Comparison of ENCODE assay signal across 8 cellular contexts in genomic region chr20:36064661-36065426, GRCh38.
DNase-seq lines count a peak whose midpoint lies in the region; ATAC-seq, FAIRE-seq and TF ChIP-seq lines count a peak whose summit lies in the region.

No MANE protein-coding gene starts in this region.

- no peaks in the 10 kb centered on the region for H3K36me3 ChIP-seq in CD8-positive, alpha-beta memory T cell (ENCODE audit: insufficient read depth, low read length)
- H3K36me3 ChIP-seq in endothelial cell of umbilical vein (ENCODE audit: control insufficient read depth in 2 of 2, extremely low read depth in 1 of 2, insufficient read depth in 2 of 2, low read length in 2 of 2): no peaks in the 10 kb centered on the region

- POLR2A ChIA-PET in CD8-positive, alpha-beta memory T cell (lab: Charles Lee): interaction anchor here (0.7 to 1.2 kb wide), 3 partner anchors 14 to 323 kb away, joined by 3 to 5 read pairs (median 3); partner anchors contain the start of genes RBM39 and SCAND1
- POLR2A ChIA-PET in endothelial cell of umbilical vein (lab: Charles Lee): interaction anchor here (0.9 to 1.4 kb wide), 4 partner anchors 15 to 35 kb away, joined by 3 to 6 read pairs (median 3); no protein-coding TSS in a partner anchor

- H3K27ac Mint-ChIP-seq in CD8-positive, alpha-beta memory T cell: peak overlapping the region in 7 of 8 donors; percentile 50 to 91 (median 83)

- CTCF ChIA-PET in CD8-positive, alpha-beta memory T cell (lab: Charles Lee): interaction anchor here (1.2 to 2.1 kb wide), 2 partner anchors 72 to 73 kb away, joined by 5 read pairs; no protein-coding TSS in a partner anchor
- CTCF ChIA-PET in endothelial cell of umbilical vein (lab: Charles Lee): interaction anchor here (0.9 to 3.3 kb wide), 12 partner anchors 9 to 79 kb away, joined by 3 to 37 read pairs (median 6); no protein-coding TSS in a partner anchor

- H4K20me1 ChIP-seq in endothelial cell of umbilical vein (replicated peaks; ENCODE audit: control insufficient read depth, extremely low read depth, insufficient read depth, low read length): no peaks in the 10 kb centered on the region

- peak overlapping the region; percentile 88 to 95 (median 90) for H3K4me3 Mint-ChIP-seq in CD8-positive, alpha-beta memory T cell

- H3K9me1 ChIP-seq in endothelial cell of umbilical vein (replicated peaks; ENCODE audit: control insufficient read depth, extremely low read depth, insufficient read depth, low read length): no peaks in the 10 kb centered on the region

- peaks cover 4% of the 10 kb centered on the region for H3K4me1 ChIP-seq in CD8-positive, alpha-beta memory T cell (ENCODE audit: insufficient read depth, low read length)
- H3K4me1 ChIP-seq in endothelial cell of umbilical vein (ENCODE audit: control insufficient read depth, extremely low read depth, insufficient read depth, low read length): no peaks in the 10 kb centered on the region
- H3K4me1 ChIP-seq in mononuclear cell (ENCODE audit: insufficient read depth, low read length): peaks cover 18% of the 10 kb centered on the region

- no peaks in the 10 kb centered on the region for H3K36me3 Mint-ChIP-seq in CD8-positive, alpha-beta memory T cell

- ATAC-seq in GM19468 (IDR thresholded peaks at IDR 0.05; ENCODE audit: extremely low read depth, unreplicated experiment): peak; percentile 56

- H3K9ac ChIP-seq in endothelial cell of umbilical vein (replicated peaks; ENCODE audit: extremely low read depth, insufficient read depth, low read length): peak overlapping the region; percentile 1

- intact Hi-C loops in endothelial cell of umbilical vein (cut with micrococcal nuclease): loop anchor here (1.0 to 2.0 kb wide), 3 partner anchors 14 to 111 kb away; partner anchors contain the start of gene SCAND1

- DNase-seq in CD8-positive, alpha-beta memory T cell: peak; percentile 90 to 95 (median 93)
- DNase-seq in HT1080 (ENCODE audit: low read depth): peak; percentile 89
- peak; percentile 71 for DNase-seq in NOMO-1 treated with dmso at 0.1 percent for 144 hours (lab: John Stamatoyannopoulos, UW; ENCODE audit: unreplicated experiment)
- DNase-seq in activated CD8-positive, alpha-beta memory T cell treated with anti-CD3 and anti-CD28 coated beads, Interleukin-2, amount 50 U/mL, for 48 hours: peak; percentile 98
- peak; percentile 93 for DNase-seq in endothelial cell of umbilical vein (ENCODE audit: low read depth, low spot score)
- peak; percentile 89 to 91 for DNase-seq in stimulated activated CD8-positive, alpha-beta memory T cell treated with anti-CD3 and anti-CD28 coated beads, Interleukin-2, amount 100 ng/mL, for 1 hour (ENCODE audit: low read depth in 2 of 2)

- H3K27me3 ChIP-seq in CD8-positive, alpha-beta memory T cell (ENCODE audit: insufficient read depth, low read length, poor library complexity, severe bottlenecking): no peaks in the 10 kb centered on the region
- H3K27me3 ChIP-seq in endothelial cell of umbilical vein (ENCODE audit: control insufficient read depth in 2 of 2, insufficient read depth in 2 of 2, low read length in 2 of 2) (peaks cover 0 to 2% of the 10 kb centered on the region in 2 experiments), mononuclear cell (ENCODE audit: insufficient read depth, low read length) (no peaks in the 10 kb centered on the region)

- H3K27me3 Mint-ChIP-seq in CD8-positive, alpha-beta memory T cell: peaks cover 5 to 13% of the 10 kb centered on the region in 2 donors

- H3K4me1 Mint-ChIP-seq in CD8-positive, alpha-beta memory T cell: peaks cover 0 to 4% (median 0%) of the 10 kb centered on the region in 3 donors

- dilution Hi-C loops in endothelial cell of umbilical vein (cut with MboI; ENCODE audit: extremely low pct_ligation_motif_present, low sequenced_read_pairs): no loop called here

- peak in 1 of 2 donors; percentile 3 for TF ChIP-seq CTCF in endothelial cell of umbilical vein (IDR thresholded peaks at IDR 0.05; ENCODE audit: extremely low read depth in 1 of 2, insufficient read depth in 1 of 2, low read depth in 1 of 2, low read length in 2 of 2)

- TF ChIP-seq POLR2A in endothelial cell of umbilical vein (IDR thresholded peaks at IDR 0.05; ENCODE audit: low read depth, low read length): peak; percentile 74

- H3K9me3 ChIP-seq in CD8-positive, alpha-beta memory T cell (ENCODE audit: low read length): no peaks in the 10 kb centered on the region
- no peaks in the 10 kb centered on the region for H3K9me3 ChIP-seq in endothelial cell of umbilical vein (replicated peaks; ENCODE audit: control insufficient read depth, insufficient read depth, low read length)
- H3K9me3 ChIP-seq in mononuclear cell (ENCODE audit: low read depth, low read length): no peaks in the 10 kb centered on the region

- no peaks in the 10 kb centered on the region for H3K79me2 ChIP-seq in endothelial cell of umbilical vein (ENCODE audit: control insufficient read depth, insufficient read depth, low read length)

- no peaks in the 10 kb centered on the region for H3K9me3 Mint-ChIP-seq in CD8-positive, alpha-beta memory T cell

- H3K4me2 ChIP-seq in endothelial cell of umbilical vein (ENCODE audit: insufficient read depth, low read length): peak overlapping the region; percentile 33

- TSS peak; percentile 49 for BruUV-seq in endothelial cell of umbilical vein (replicated peaks; lab: Mats Ljungman, UMichigan)

- H3K27ac ChIP-seq in CD8-positive, alpha-beta memory T cell (ENCODE audit: low read depth, low read length): peak overlapping the region; percentile 54
- peak overlapping the region; percentile 16 for H3K27ac ChIP-seq in endothelial cell of umbilical vein (ENCODE audit: insufficient read depth, low read depth, low read length)

- peak; percentile 94 for FAIRE-seq in endothelial cell of umbilical vein (lab: Jason Lieb, UNC)

- H3K4me3 ChIP-seq in CD8-positive, alpha-beta memory T cell (ENCODE audit: low read length): peak overlapping the region; percentile 83
- peak overlapping the region in 1 of 3 experiments; percentile 44 for H3K4me3 ChIP-seq in endothelial cell of umbilical vein (replicated peaks in 1 of 3; ENCODE audit: insufficient read depth in 1 of 3, low read depth in 1 of 3, low read length in 3 of 3)
- H3K4me3 ChIP-seq in mononuclear cell (ENCODE audit: low read length): peak overlapping the region; percentile 56

- H2AFZ ChIP-seq in endothelial cell of umbilical vein (ENCODE audit: low read depth, low read length): peak overlapping the region; percentile 75

TF ChIP-seq in endothelial cell of umbilical vein, 7 proteins besides CTCF, POLR2A, EP300 and RAD21:
- peak; percentile 55 for TF ChIP-seq POLR2AphosphoS5 (IDR thresholded peaks at IDR 0.05; ENCODE audit: insufficient read depth, low read depth, low read length)
- no peak for TF ChIP-seq MYC (IDR thresholded peaks at IDR 0.05; ENCODE audit: low read depth, low read length)
- TF ChIP-seq FOS (IDR thresholded peaks at IDR 0.05; ENCODE audit: borderline replicate concordance, insufficient read depth, low read length): peak; percentile 17
TF ChIP-seq in endothelial cell of umbilical vein: peak in this region for 2.
